30 cellular contexts compared by ENCODE assay signal in the genomic region with DNA sequence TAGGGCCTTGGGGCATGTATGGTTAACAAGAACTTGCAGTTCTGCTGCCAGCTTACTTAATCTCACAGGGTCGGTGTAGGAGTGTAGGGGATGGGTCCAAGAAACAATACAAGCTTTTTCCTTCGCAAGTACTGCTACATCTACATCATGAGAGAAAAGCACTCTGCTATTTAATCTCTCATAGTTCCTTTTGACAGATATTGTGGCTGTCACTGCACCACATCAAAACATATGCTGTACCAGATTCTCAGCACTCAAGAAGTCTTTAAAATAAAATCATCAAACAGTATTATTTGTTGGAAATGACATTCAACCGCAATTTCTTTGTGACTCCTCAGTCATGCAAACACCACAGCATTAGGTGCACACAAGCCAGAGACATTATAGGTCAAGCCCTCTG.
"Had no signal": no experiment of that assay in that cellular context is flagged by ENCODE, and none has a peak within 500 bp of the region (broad histone marks: within the 10 kb centered on the region; RNA-seq: fewer than 3 reads in every experiment).

No MANE protein-coding gene starts in this region.

- H3K4me1 ChIP-seq: breast epithelium, colonic mucosa, SJSA1 had no signal

- ATAC-seq: Panc1, SK-N-SH treated with all-trans-retinoic acid at 6 μM for 48 hours, WTC11 had no signal

- H3K27ac ChIP-seq: breast epithelium, colonic mucosa, RWPE1, SJSA1 had no signal

- H3K9me3 ChIP-seq: breast epithelium, colonic mucosa, MG63, SJSA1 had no signal

- H3K4me3 Mint-ChIP-seq: activated T-cell treated with anti-CD3 and anti-CD28 coated beads, Interleukin-2, amount 50 U/mL, for 4 hours; WTC11 had no signal

- H3K27me3 ChIP-seq: breast epithelium, colonic mucosa, MG63, SJSA1 had no signal

- H3K4me1 Mint-ChIP-seq: WTC11 had no signal

- DNase-seq: activated CD4-positive, alpha-beta T cell treated with anti-CD3 and anti-CD28 coated beads for 48 hours; activated CD4-positive, alpha-beta T cell treated with anti-CD3 and anti-CD28 coated beads, Interleukin-2, amount 50 U/mL, for 4 hours; activated CD4-positive, CD25-positive, alpha-beta regulatory T cell treated with anti-CD3 and anti-CD28 coated beads, Interleukin-2, amount 50 U/mL, for 72 hours; activated CD8-positive, alpha-beta memory T cell treated with anti-CD3 and anti-CD28 coated beads for 24 hours; activated effector memory CD4-positive, alpha-beta T cell treated with anti-CD3 and anti-CD28 coated beads, Interleukin-2, amount 50 U/mL, for 16 hours; activated naive CD4-positive, alpha-beta T cell treated with Interleukin-2 at 50 U/mL for 16 hours; activated T-cell treated with anti-CD3 and anti-CD28 coated beads, Interleukin-2, amount 50 U/mL, for 4 hours; caudate nucleus; colonic mucosa; MG63; MV-4-11; NCI-H1092 treated with DMSO at 0.1 percent for 48 hours; NCI-H1417 treated with DMSO at 0.1 percent for 48 hours; NCI-H1694 treated with DMSO at 0.1 percent for 48 hours; NCI-H2029 treated with DMSO at 0.1 percent for 48 hours; NCI-H345; NCI-H510A; NCI-H526 treated with DMSO at 0.1 percent for 48 hours; NCI-H82; NK-92 treated with Interleukin-12 subunit alpha and Interleukin-12 subunit beta, amount 100 ng/mL, for 24 hours; OCI-M1; Right ventricle myocardium superior; SW 1271 had no signal

- H3K27ac Mint-ChIP-seq: activated naive CD4-positive, alpha-beta T cell treated with anti-CD3 and anti-CD28 coated beads, Interleukin-2, amount 50 U/mL, for 72 hours; WTC11 had no signal

- H3K36me3 ChIP-seq: breast epithelium, colonic mucosa, MG63, SJSA1 had no signal

- H3K4me3 ChIP-seq: breast epithelium, colonic mucosa, MG63, SJSA1 had no signal

- H3K36me3 Mint-ChIP-seq: activated naive CD4-positive, alpha-beta T cell treated with anti-CD3 and anti-CD28 coated beads, Interleukin-2, amount 50 U/mL, for 72 hours; WTC11 had no signal

- H3K9me3 Mint-ChIP-seq: activated naive CD4-positive, alpha-beta T cell treated with anti-CD3 and anti-CD28 coated beads, Interleukin-2, amount 50 U/mL, for 72 hours; activated T-cell treated with anti-CD3 and anti-CD28 coated beads, Interleukin-2, amount 50 U/mL, for 4 hours; WTC11 had no signal
